ENCODE assay signal across 10 cellular contexts in genomic region chr7:142771353-142771723, GRCh38. TPM values are rescaled to one million over a fixed set of nuclear protein-coding genes. Genes with fewer than 3 reads are reported as not detected.
DNase-seq lines count a peak whose midpoint lies in the region; ATAC-seq and TF ChIP-seq lines count a peak whose summit lies in the region.
"Had no signal": no experiment of that assay in that cellular context is flagged by ENCODE, and none has a peak within 500 bp of the region (broad histone marks: within the 10 kb centered on the region; RNA-seq: fewer than 3 reads in every experiment).

No MANE protein-coding gene starts in this region.

- TF ChIP-seq RAD21 in SK-N-SH (IDR thresholded peaks at IDR 0.05; ENCODE audit: low read length), result no peak

- H3K27me3 ChIP-seq in SK-N-SH (ENCODE audit: insufficient read depth), result peaks cover 41% of the 10 kb centered on the region
- no peaks in the 10 kb centered on the region for H3K27me3 ChIP-seq in transverse colon

- no peaks in the 10 kb centered on the region for H3K9me2 ChIP-seq in SK-N-SH

- H3K4me2 ChIP-seq in SK-N-SH, result no peak overlapping the region

- CTCF ChIA-PET in SK-N-SH (lab: Yijun Ruan, JAX), result interaction anchor here (0.9 to 5.5 kb wide), 8 partner anchors 12 to 312 kb away, joined by 3 to 67 read pairs (median 5); no protein-coding TSS in a partner anchor

- ATAC-seq in GM19328 (IDR thresholded peaks at IDR 0.05; ENCODE audit: unreplicated experiment) (peak; percentile 82), HG02938 (IDR thresholded peaks at IDR 0.05; ENCODE audit: unreplicated experiment) (peak; percentile 77)

- in situ Hi-C loops in transverse colon (cut with MboI; ENCODE audit: low pct_ligation_motif_present in 1 of 4, low pct_unique_long_range_greater_than_20kb in 1 of 4, low sequenced_read_pairs in 3 of 4), result loop anchor here in 2 of 4 donors (10.0 kb wide), 2 partner anchors 137 to 147 kb away; no protein-coding TSS in a partner anchor

- H3K36me3 ChIP-seq in SK-N-SH (replicated peaks in 1 of 2; ENCODE audit: control insufficient read depth in 1 of 2, insufficient read depth in 2 of 2, low read length in 1 of 2) (no peaks in the 10 kb centered on the region), transverse colon (no peaks in the 10 kb centered on the region)

- H3K27ac ChIP-seq in SK-N-SH (ENCODE audit: low read depth in 2 of 2, low read length in 1 of 2) (no peak overlapping the region), transverse colon (no peak overlapping the region)

- intact Hi-C loops in transverse colon (cut with DNase I; ENCODE audit: low total_unique reads), result no loop called here

- no peak overlapping the region for H2AFZ ChIP-seq in SK-N-SH (ENCODE audit: low read depth)

- peaks cover 15% of the 10 kb centered on the region for H3K4me1 Mint-ChIP-seq in HFFc6 (ENCODE audit: low read depth)

- no peak for TF ChIP-seq EP300 in SK-N-SH (IDR thresholded peaks at IDR 0.05; ENCODE audit: borderline replicate concordance in 1 of 2, low read depth in 1 of 2, low read length in 1 of 2)
- no peak for TF ChIP-seq EP300 in transverse colon (IDR thresholded peaks at IDR 0.05; ENCODE audit: low read depth)

- H3K27me3 Mint-ChIP-seq in HFFc6 (ENCODE audit: insufficient read depth), result peaks cover 54% of the 10 kb centered on the region

- TF ChIP-seq CTCF in SK-N-SH (IDR thresholded peaks at IDR 0.05) (no peak), HFFc6 (IDR thresholded peaks at IDR 0.05) (no peak), transverse colon (IDR thresholded peaks at IDR 0.05) (no peak)

- H3K9ac ChIP-seq in SK-N-SH, result no peak overlapping the region

- H3K9me3 Mint-ChIP-seq in HFFc6, result no peaks in the 10 kb centered on the region
- H3K9me3 Mint-ChIP-seq: activated T-cell treated with anti-CD3 and anti-CD28 coated beads, Interleukin-2, amount 50 U/mL, for 4 hours had no signal

- H3F3A ChIP-seq in SK-N-SH (replicated peaks; ENCODE audit: insufficient read depth), result peaks cover under 1% of the 10 kb centered on the region

- no peak overlapping the region for H3K27ac Mint-ChIP-seq in HFFc6
- H3K27ac Mint-ChIP-seq: progenitor cell of endocrine pancreas had no signal

- WGBS in SK-N-SH (ENCODE audit: low lambda C conversion rate), result 38% methylated on average over 5 of the region's 5 CpGs
- WGBS in transverse colon (ENCODE audit: low coverage in 1 of 2), 2 donors, result 17 to 62% methylated on average over 1 to 5 of the region's 5 CpGs

- H3K4me3 Mint-ChIP-seq in HFFc6, result no peak overlapping the region
- H3K4me3 Mint-ChIP-seq: activated T-cell treated with anti-CD3 and anti-CD28 coated beads, Interleukin-2, amount 50 U/mL, for 4 hours had no signal

- H3K36me3 Mint-ChIP-seq in HFFc6 (ENCODE audit: low read depth), result no peaks in the 10 kb centered on the region

- no peaks in the 10 kb centered on the region for H3K79me2 ChIP-seq in SK-N-SH (ENCODE audit: insufficient read depth)

- no peaks in the 10 kb centered on the region for H4K20me1 ChIP-seq in SK-N-SH (ENCODE audit: insufficient read depth)

- DNase-seq in COLO668 (lab: John Stamatoyannopoulos, UW; ENCODE audit: unreplicated experiment) (peak; percentile 37), NCI-H2081 (lab: John Stamatoyannopoulos, UW) (peak; percentile 89 to 98), SK-N-SH (no peak), HFFc6 (no peak), transverse colon (no peak), SK-N-DZ (ENCODE audit: low spot score) (no peak)
- DNase-seq: activated T-cell treated with anti-CD3 and anti-CD28 coated beads, Interleukin-2, amount 50 U/mL, for 4 hours had no signal

- H3K4me3 ChIP-seq in SK-N-SH (ENCODE audit: low read depth in 2 of 2, low read length in 1 of 2), result no peak overlapping the region
- H3K4me3 ChIP-seq in transverse colon, result no peak overlapping the region

- no peaks in the 10 kb centered on the region for H3K4me1 ChIP-seq in SK-N-SH (ENCODE audit: control insufficient read depth in 1 of 2, insufficient read depth in 2 of 2, low read depth in 1 of 2, low read length in 1 of 2)
- no peaks in the 10 kb centered on the region for H3K4me1 ChIP-seq in transverse colon

- no peaks in the 10 kb centered on the region for H3K9me3 ChIP-seq in SK-N-SH
- H3K9me3 ChIP-seq in transverse colon, result no peaks in the 10 kb centered on the region

- POLR2A ChIA-PET in SK-N-SH (lab: Yijun Ruan, JAX), result no interaction called here

- TF ChIP-seq POLR2A in transverse colon (IDR thresholded peaks at IDR 0.05), result no peak

TF ChIP-seq in SK-N-SH, 30 proteins besides CTCF, POLR2A, EP300 and RAD21:
- TF ChIP-seq YY1 (IDR thresholded peaks at IDR 0.05; ENCODE audit: low read depth), result no peak
- no peak for TF ChIP-seq FOSL2 (IDR thresholded peaks at IDR 0.05; ENCODE audit: borderline replicate concordance, low read depth)
- TF ChIP-seq GATA2 (CRISPR knock-in tag; IDR thresholded peaks at IDR 0.05), result no peak
- no peak for TF ChIP-seq REST (IDR thresholded peaks at IDR 0.05; ENCODE audit: low read depth, low read length)
- TF ChIP-seq GABPA (IDR thresholded peaks at IDR 0.05; ENCODE audit: low read depth), result no peak
- TF ChIP-seq USF1 (IDR thresholded peaks at IDR 0.05; ENCODE audit: borderline replicate concordance, low read depth), result no peak
- no peak for TF ChIP-seq MAX (IDR thresholded peaks at IDR 0.05; ENCODE audit: low read depth)
- TF ChIP-seq FOXM1 (IDR thresholded peaks at IDR 0.05; ENCODE audit: low read depth), result no peak
- TF ChIP-seq SIN3A (IDR thresholded peaks at IDR 0.05; ENCODE audit: borderline replicate concordance, low read depth, low read length), result no peak
- no peak for TF ChIP-seq ELF1 (IDR thresholded peaks at IDR 0.05)
- no peak for TF ChIP-seq POLR2AphosphoS5 (IDR thresholded peaks at IDR 0.05; ENCODE audit: low read depth, low read length)

RNA-seq across cellular contexts. Expression of gene PRSS2, which starts 0.6 kb away (rescaled TPM):
- not detected in 2 replicates for polyA plus RNA-seq in SK-N-SH (2012; rRNA removed)
- not detected in 2 replicates for polyA plus RNA-seq in SK-N-SH (2012; cell fraction: cytosol; rRNA removed)
- not detected in 2 replicates for polyA plus RNA-seq in SK-N-SH (2012; cell fraction: nucleus; rRNA removed)
- not detected for total RNA-seq in HFFc6 (2021; fragmentation: NEBNext Ultra II Directional; extraction: Animal tissue kit (Norgen Biotek cat#: 25700))
- total RNA-seq in transverse colon, result not detected
- not detected in 2 replicates for polyA plus RNA-seq in SK-N-DZ (2014; cell fraction: cytosol; rRNA removed)
- not detected in 2 replicates for polyA plus RNA-seq in SK-N-DZ (2014; cell fraction: nucleus; rRNA removed)

RNA-seq across cellular contexts. Expression of gene PRSS1, which starts 22.1 kb away (rescaled TPM):
- not detected in 2 replicates for polyA plus RNA-seq in SK-N-SH (2012; rRNA removed)
- polyA plus RNA-seq in SK-N-SH (2012; cell fraction: cytosol; rRNA removed), result not detected in 2 replicates
- not detected in 2 replicates for polyA plus RNA-seq in SK-N-SH (2012; cell fraction: nucleus; rRNA removed)
- not detected for total RNA-seq in HFFc6 (2021; fragmentation: NEBNext Ultra II Directional; extraction: Animal tissue kit (Norgen Biotek cat#: 25700))
- not detected for total RNA-seq in transverse colon
- not detected in 2 replicates for polyA plus RNA-seq in SK-N-DZ (2014; cell fraction: cytosol; rRNA removed)
- polyA plus RNA-seq in SK-N-DZ (2014; cell fraction: nucleus; rRNA removed), result not detected in 2 replicates

Comparison
In these comparisons a context has a peak if more than half of its experiments do, and no peak if none do; other contexts are left out.
1. DNase-seq: peak in COLO668 (single experiment) and NCI-H2081 (2 of 2); none in SK-N-SH (single experiment), HFFc6 (single experiment), transverse colon (single experiment) and SK-N-DZ (single experiment).